In genomic region chr1:145828368-145829016, GRCh38 we compare ENCODE assay signal across 1 cellular context.
TF ChIP-seq lines count a peak whose summit lies in the region.

No MANE protein-coding gene starts in this region.

TF ChIP-seq in GM12878, 131 proteins besides CTCF, POLR2A, EP300 and RAD21:
- TF ChIP-seq NFYA (IDR thresholded peaks at IDR 0.05; ENCODE audit: borderline replicate concordance, low read depth, low read length): no peak
- TF ChIP-seq PKNOX1 (IDR thresholded peaks at IDR 0.05): peak; percentile 72
- TF ChIP-seq CREB1 (IDR thresholded peaks at IDR 0.05; ENCODE audit: low read depth): 0 out of 2 replicates have a peak, but pooled peaks have one; percentile 34
- TF ChIP-seq TCF7 (IDR thresholded peaks at IDR 0.05; ENCODE audit: borderline replicate concordance): peak; percentile 67; the same call in 1 of the 2 replicates
